In the genomic region with DNA sequence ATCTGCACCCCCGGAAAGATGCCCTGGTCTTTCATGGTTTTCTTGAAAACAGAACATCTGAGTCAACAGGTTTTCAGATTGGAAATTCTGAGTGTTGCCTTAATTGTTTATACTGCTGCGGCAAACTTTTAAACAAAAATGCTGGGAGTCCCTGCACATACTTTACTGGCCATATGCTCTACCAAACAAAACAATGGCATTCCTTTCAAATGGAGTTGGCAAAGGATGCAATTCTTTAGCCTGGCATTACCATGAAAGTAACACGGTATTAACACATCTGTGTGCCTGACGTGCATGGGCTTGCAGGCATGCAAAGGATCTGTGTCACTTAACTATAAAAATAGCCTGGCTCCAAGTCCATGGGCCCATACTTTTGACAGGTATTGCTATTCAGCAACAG, we compare ENCODE assay signal across 15 cellular contexts. TPM values are rescaled to one million over a fixed set of nuclear protein-coding genes. Genes with fewer than 3 reads are reported as not detected.
DNase-seq lines count a peak whose midpoint lies in the region; ATAC-seq, FAIRE-seq and TF ChIP-seq lines count a peak whose summit lies in the region.
"Had no signal": no experiment of that assay in that cellular context is flagged by ENCODE, and none has a peak within 500 bp of the region (broad histone marks: within the 10 kb centered on the region; RNA-seq: fewer than 3 reads in every experiment).

No MANE protein-coding gene starts in this region.

- peaks cover 65% of the 10 kb centered on the region for H4K20me1 ChIP-seq in astrocyte (ENCODE audit: insufficient read depth, low read length)

- H3K36me3 ChIP-seq in astrocyte (ENCODE audit: insufficient read depth, low read length) (peaks cover 33% of the 10 kb centered on the region), right atrium auricular region (no peaks in the 10 kb centered on the region), skeletal muscle tissue (ENCODE audit: control insufficient read depth in 3 of 3, insufficient read depth in 3 of 3, low read length in 3 of 3) (no peaks in the 10 kb centered on the region)

- FAIRE-seq in astrocyte (lab: Jason Lieb, UNC): peak; percentile 62
- FAIRE-seq: frontal cortex had no signal

- peak overlapping the region; percentile 21 for H3K27ac Mint-ChIP-seq in astrocyte (ENCODE audit: unreplicated experiment)
- H3K27ac Mint-ChIP-seq: activated naive CD4-positive, alpha-beta T cell treated with anti-CD3 and anti-CD28 coated beads for 36 hours; naive thymus-derived CD4-positive, alpha-beta T cell had no signal

- H3K4me1 ChIP-seq in astrocyte (ENCODE audit: insufficient read depth, low read length) (peaks cover 29% of the 10 kb centered on the region), right atrium auricular region (peaks cover 0 to 10% of the 10 kb centered on the region in 2 donors), skeletal muscle tissue (ENCODE audit: control insufficient read depth in 3 of 3, insufficient read depth in 3 of 3, low read length in 3 of 3) (peaks cover 3 to 11% (median 8%) of the 10 kb centered on the region in 3 donors)

- H3K9me3 ChIP-seq in astrocyte (ENCODE audit: insufficient read depth, low read depth, low read length) (no peaks in the 10 kb centered on the region), right atrium auricular region (no peaks in the 10 kb centered on the region), skeletal muscle tissue (ENCODE audit: control insufficient read depth in 3 of 3, low read length in 3 of 3) (no peaks in the 10 kb centered on the region)

- H3K4me1 Mint-ChIP-seq in astrocyte (ENCODE audit: low read depth, unreplicated experiment): peaks cover 35% of the 10 kb centered on the region

- DNase-seq in HCEC 1CT: peak; percentile 67
- peak; percentile 73 for DNase-seq in astrocyte (ENCODE audit: low read depth)
- DNase-seq in right atrium auricular region (ENCODE audit: low spot score): no peak
- no peak for DNase-seq in KG1 (lab: John Stamatoyannopoulos, UW)
- DNase-seq in inferior parietal cortex (ENCODE audit: extremely low spot score): no peak
- no peak for DNase-seq in amniotic stem cell (lab: John Stamatoyannopoulos, UW)
- DNase-seq: activated CD4-positive, alpha-beta T cell treated with anti-CD3 and anti-CD28 coated beads for 1 hour; activated naive CD4-positive, alpha-beta T cell treated with anti-CD3 and anti-CD28 coated beads for 36 hours; GOT3; naive thymus-derived CD4-positive, alpha-beta T cell; NCI-H1105 had no signal

- H3K9ac ChIP-seq in astrocyte (ENCODE audit: low read length) (peak overlapping the region; percentile 98), skeletal muscle tissue (ENCODE audit: low read depth in 1 of 3, low read length in 3 of 3) (peak overlapping the region in 1 of 3 donors; percentile 22)

- H3K4me2 ChIP-seq in astrocyte (ENCODE audit: low read length): peak overlapping the region; percentile 94

- H3K27me3 ChIP-seq in astrocyte (ENCODE audit: insufficient read depth, low read length) (no peaks in the 10 kb centered on the region), right atrium auricular region (no peaks in the 10 kb centered on the region), skeletal muscle tissue (ENCODE audit: control insufficient read depth in 3 of 3, insufficient read depth in 3 of 3, low read length in 3 of 3) (peaks cover 5 to 18% (median 11%) of the 10 kb centered on the region in 3 donors)

- peaks cover 16% of the 10 kb centered on the region for H3K36me3 Mint-ChIP-seq in astrocyte (ENCODE audit: low read depth, unreplicated experiment)
- H3K36me3 Mint-ChIP-seq: naive thymus-derived CD4-positive, alpha-beta T cell had no signal

- H3K27ac ChIP-seq in astrocyte (ENCODE audit: low read depth, low read length): peak overlapping the region; percentile 91
- H3K27ac ChIP-seq in right atrium auricular region: peak overlapping the region; percentile 15 to 63
- no peak overlapping the region for H3K27ac ChIP-seq in skeletal muscle tissue (ENCODE audit: low read depth, low read length)

- no peaks in the 10 kb centered on the region for H3K9me3 Mint-ChIP-seq in astrocyte (ENCODE audit: unreplicated experiment)
- H3K9me3 Mint-ChIP-seq: activated naive CD4-positive, alpha-beta T cell treated with anti-CD3 and anti-CD28 coated beads for 36 hours had no signal

- TF ChIP-seq CTCF in astrocyte (IDR thresholded peaks at IDR 0.05; ENCODE audit: insufficient read depth, low read depth, low read length) (no peak), right atrium auricular region (IDR thresholded peaks at IDR 0.05) (no peak)

- peaks cover 96% of the 10 kb centered on the region for H3K79me2 ChIP-seq in astrocyte (ENCODE audit: insufficient read depth, low read length)

- no peaks in the 10 kb centered on the region for H3K27me3 Mint-ChIP-seq in astrocyte (ENCODE audit: low read depth, unreplicated experiment)

- peak overlapping the region; percentile 91 for H3K4me3 ChIP-seq in astrocyte (ENCODE audit: insufficient read depth, low read depth, low read length)
- H3K4me3 ChIP-seq in right atrium auricular region: peak overlapping the region; percentile 5 to 47
- peak overlapping the region; percentile 8 to 67 (median 21) for H3K4me3 ChIP-seq in skeletal muscle tissue (ENCODE audit: low read length in 3 of 3)

- H3K4me3 Mint-ChIP-seq in astrocyte (ENCODE audit: unreplicated experiment): peak overlapping the region; percentile 99
- H3K4me3 Mint-ChIP-seq: activated naive CD4-positive, alpha-beta T cell treated with anti-CD3 and anti-CD28 coated beads for 36 hours had no signal

- no peak overlapping the region for H2AFZ ChIP-seq in astrocyte (ENCODE audit: low read depth, low read length)

- ATAC-seq in HG03354 (IDR thresholded peaks at IDR 0.05; ENCODE audit: poor library complexity, severe bottlenecking, unreplicated experiment): no peak

RNA-seq across cellular contexts. Expression of a gene that starts 4.2 kb away (rescaled TPM):
- total RNA-seq in astrocyte (103 and 164 TPM in 2 replicates), right atrium auricular region (10 to 100 TPM in 1 of 2 donors, 1 to 10 TPM in 1; 4.0 to 22.2 TPM), skeletal muscle tissue (4.7 TPM)
- total RNA-seq: activated naive CD4-positive, alpha-beta T cell treated with anti-CD3 and anti-CD28 coated beads for 36 hours; OCI-LY7 had no signal

Comparison
In these comparisons a context has a peak if more than half of its experiments do, and no peak if none do; other contexts are left out.
1. DNase-seq: peak in HCEC 1CT (single experiment) and astrocyte (single experiment); none in right atrium auricular region (single experiment), KG1 (single experiment), inferior parietal cortex (single experiment) and amniotic stem cell (single experiment).
2. H3K4me3 ChIP-seq: peak in every context shown above with its lines; median percentile 91 in astrocyte; 26 in right atrium auricular region; 21 in skeletal muscle tissue.